8 cellular contexts compared by ENCODE assay signal in genomic region chr3:196569003-196569516, GRCh38. TPM values are rescaled to one million over a fixed set of nuclear protein-coding genes. Genes with fewer than 3 reads are reported as not detected.
DNase-seq lines count a peak whose midpoint lies in the region; ATAC-seq, FAIRE-seq and TF ChIP-seq lines count a peak whose summit lies in the region.

No MANE protein-coding gene starts in this region.

- H3K4me3 ChIP-seq in Panc1 (ENCODE audit: low read depth in 2 of 2, low read length in 2 of 2) (peak overlapping the region; percentile 87 to 89), heart left ventricle (peak overlapping the region; percentile 52 to 98 (median 80)), psoas muscle (peak overlapping the region; percentile 89)

- intact Hi-C loops in Panc1 (cut with micrococcal nuclease; ENCODE audit: unreplicated experiment) (no loop called here), heart left ventricle (cut with DNase I) (loop anchor here in 1 of 10 donors (10.0 kb wide), 1 partner anchor 296 kb away; the partner anchor contains the start of gene SENP5), psoas muscle (cut with DNase I) (loop anchor here in 1 of 2 donors (5.0 kb wide), 1 partner anchor 62 kb away; no protein-coding TSS in a partner anchor)
- intact Hi-C loops in activated naive CD4-positive, alpha-beta T cell treated with anti-CD3 and anti-CD28 coated beads for 36 hours (cut with micrococcal nuclease): loop anchor here (1.0 to 5.0 kb wide), 6 partner anchors 32 to 722 kb away; partner anchors contain the start of genes RNF168 and UBXN7

- CTCF ChIA-PET in Panc1 (lab: Charles Lee): interaction anchor here (0.5 kb wide), 1 partner anchor 546 kb away, joined by 3 read pairs; no protein-coding TSS in a partner anchor
- CTCF ChIA-PET in activated naive CD4-positive, alpha-beta T cell treated with anti-CD3 and anti-CD28 coated beads for 36 hours (lab: Charles Lee): interaction anchor here (0.9 to 2.4 kb wide), 2 partner anchors 40 to 115 kb away, joined by 3 to 10 read pairs; no protein-coding TSS in a partner anchor

- peaks cover 11% of the 10 kb centered on the region for H3K36me3 Mint-ChIP-seq in activated naive CD4-positive, alpha-beta T cell treated with anti-CD3 and anti-CD28 coated beads for 36 hours (ENCODE audit: low read depth)

- in situ Hi-C loops in Panc1 (cut with HindIII; ENCODE audit: low pct_unique_long_range_greater_than_20kb, low sequenced_read_pairs): no loop called here

- peak; percentile 39 for ATAC-seq in GM18517 (IDR thresholded peaks at IDR 0.05; ENCODE audit: unreplicated experiment)
- peak; percentile 44 for ATAC-seq in HG03066 (IDR thresholded peaks at IDR 0.05; ENCODE audit: low read depth, unreplicated experiment)
- peak; percentile 65 for ATAC-seq in Panc1
- ATAC-seq in heart left ventricle: peak in 1 of 4 donors; percentile 1
- ATAC-seq in psoas muscle: peak in 2 of 4 donors; percentile 32 to 51

- no peaks in the 10 kb centered on the region for H3K27me3 Mint-ChIP-seq in activated naive CD4-positive, alpha-beta T cell treated with anti-CD3 and anti-CD28 coated beads for 36 hours (ENCODE audit: low read depth)

- TF ChIP-seq CTCF in Panc1 (IDR thresholded peaks at IDR 0.05): no peak
- TF ChIP-seq CTCF in heart left ventricle (IDR thresholded peaks at IDR 0.05): no peak
- no peak for TF ChIP-seq CTCF in psoas muscle (IDR thresholded peaks at IDR 0.05)

- BruUV-seq in Panc1 (replicated peaks; lab: Mats Ljungman, UMichigan): no TSS peak

- H3K4me1 ChIP-seq in Panc1 (ENCODE audit: control insufficient read depth, insufficient read depth, low read length) (peaks cover 26% of the 10 kb centered on the region), heart left ventricle (peaks cover 0 to 42% (median 22%) of the 10 kb centered on the region in 12 donors), psoas muscle (peaks cover 24% of the 10 kb centered on the region)

- no peak for TF ChIP-seq POLR2A in heart left ventricle (IDR thresholded peaks at IDR 0.05)

- H3K27ac ChIP-seq in Panc1 (ENCODE audit: low read length): peak overlapping the region; percentile 75
- peak overlapping the region in 11 of 12 donors; percentile 68 to 93 (median 83) for H3K27ac ChIP-seq in heart left ventricle
- H3K27ac ChIP-seq in psoas muscle: peak overlapping the region; percentile 92

- POLR2A ChIA-PET in Panc1 (lab: Charles Lee): interaction anchor here (0.6 to 1.3 kb wide), 2 partner anchors 44 to 82 kb away, joined by 3 to 4 read pairs; no protein-coding TSS in a partner anchor

- 0 to 2% (median 1%) methylated on average over 14 to 44 of the region's 44 CpGs for WGBS in heart left ventricle, 4 donors
- WGBS in psoas muscle, 3 donors: 0 to 1% (median 0%) methylated on average over 23 to 44 of the region's 44 CpGs

- DNase-seq in 8988T (peak; percentile 60), Panc1 (ENCODE audit: low read depth, low spot score) (no peak), heart left ventricle (peak; percentile 13 to 69 (median 35)), psoas muscle (peak in 1 of 2 donors; percentile 71), RCC 7860 (ENCODE audit: low spot score) (no peak)
- DNase-seq in activated naive CD4-positive, alpha-beta T cell treated with anti-CD3 and anti-CD28 coated beads for 36 hours: peak; percentile 56

- no peak for FAIRE-seq in RCC 7860 (lab: Jason Lieb, UNC)

- peaks cover 5% of the 10 kb centered on the region; the same call in 1 of the 2 replicates for H3K36me3 ChIP-seq in Panc1 (ENCODE audit: control insufficient read depth, insufficient read depth, low read length)
- peaks cover 0 to 23% (median 5%) of the 10 kb centered on the region in 9 donors for H3K36me3 ChIP-seq in heart left ventricle
- H3K36me3 ChIP-seq in psoas muscle (ENCODE audit: insufficient read depth in 1 of 2, low read depth in 1 of 2): peaks cover 0 to 16% of the 10 kb centered on the region in 2 donors

- H3K4me1 Mint-ChIP-seq in activated naive CD4-positive, alpha-beta T cell treated with anti-CD3 and anti-CD28 coated beads for 36 hours (ENCODE audit: low read depth): peaks cover 39% of the 10 kb centered on the region

- H3K9me3 ChIP-seq in Panc1 (ENCODE audit: control insufficient read depth, insufficient read depth, low read depth, low read length) (no peaks in the 10 kb centered on the region), heart left ventricle (no peaks in the 10 kb centered on the region), psoas muscle (no peaks in the 10 kb centered on the region)

- peak overlapping the region; percentile 92 for H3K4me3 Mint-ChIP-seq in activated naive CD4-positive, alpha-beta T cell treated with anti-CD3 and anti-CD28 coated beads for 36 hours

- H3K27me3 ChIP-seq in Panc1 (ENCODE audit: control insufficient read depth, insufficient read depth, low read length): no peaks in the 10 kb centered on the region
- H3K27me3 ChIP-seq in heart left ventricle: no peaks in the 10 kb centered on the region
- no peaks in the 10 kb centered on the region for H3K27me3 ChIP-seq in psoas muscle (ENCODE audit: insufficient read depth in 3 of 3, low read length in 2 of 3)

- H3K9me3 Mint-ChIP-seq in activated naive CD4-positive, alpha-beta T cell treated with anti-CD3 and anti-CD28 coated beads for 36 hours: no peaks in the 10 kb centered on the region

- H3K27ac Mint-ChIP-seq in activated naive CD4-positive, alpha-beta T cell treated with anti-CD3 and anti-CD28 coated beads for 36 hours: peak overlapping the region; percentile 69

RNA-seq across cellular contexts. Expression of gene FBXO45, which starts 0.6 kb away (rescaled TPM):
- total RNA-seq in Panc1 (2021; ENCODE audit: unreplicated experiment): 21.6 TPM
- polyA plus RNA-seq in Panc1 (2012; ENCODE audit: insufficient read length): 8.2 TPM
- total RNA-seq in activated naive CD4-positive, alpha-beta T cell treated with anti-CD3 and anti-CD28 coated beads for 36 hours: 10 to 100 TPM; 11.8 to 12.8 TPM
- 1 to 10 TPM; 5.3 to 7.9 (median 6.6) TPM for total RNA-seq in heart left ventricle
- 10 to 100 TPM in 1 of 2 donors, 1 to 10 TPM in 1; 2.1 to 10.8 TPM for polyA plus RNA-seq in heart left ventricle
- 10 to 100 TPM; 11.0 to 21.1 (median 14.6) TPM for total RNA-seq in psoas muscle
- polyA plus RNA-seq in psoas muscle: 10 to 100 TPM in 2 of 3 donors, 1 to 10 TPM in 1; 9.2 to 37.0 (median 20.4) TPM

RNA-seq across cellular contexts. Expression of gene WDR53, which starts 0.7 kb away (rescaled TPM):
- 18.6 TPM for total RNA-seq in Panc1 (2021; ENCODE audit: unreplicated experiment)
- 15.6 TPM for polyA plus RNA-seq in Panc1 (2012; ENCODE audit: insufficient read length)
- total RNA-seq in activated naive CD4-positive, alpha-beta T cell treated with anti-CD3 and anti-CD28 coated beads for 36 hours: 10 to 100 TPM; 14.3 to 15.8 TPM
- 10 to 100 TPM in 2 of 9 donors, 1 to 10 TPM in 7; 4.2 to 15.5 (median 8.4) TPM for total RNA-seq in heart left ventricle
- 1 to 10 TPM; 7.3 to 9.7 TPM for polyA plus RNA-seq in heart left ventricle
- 10 to 100 TPM in 2 of 4 donors, 1 to 10 TPM in 2; 4.4 to 15.9 (median 10.4) TPM for total RNA-seq in psoas muscle
- polyA plus RNA-seq in psoas muscle: 10 to 100 TPM in 2 of 3 donors, 1 to 10 TPM in 1; 8.5 to 18.9 (median 10.5) TPM

RNA-seq across cellular contexts. Expression of gene SMCO1, which starts 53.9 kb away (rescaled TPM):
- total RNA-seq in Panc1 (2021; ENCODE audit: unreplicated experiment) (not detected), heart left ventricle (100 to 1,000 TPM in 2 of 9 donors, 10 to 100 TPM in 7; 14.5 to 130 (median 50.0) TPM), psoas muscle (10 to 100 TPM in 2 of 4 donors, 1 to 10 TPM in 2; 1.2 to 16.9 (median 8.8) TPM)
- not detected for polyA plus RNA-seq in Panc1 (2012; ENCODE audit: insufficient read length)
- not detected for total RNA-seq in activated naive CD4-positive, alpha-beta T cell treated with anti-CD3 and anti-CD28 coated beads for 36 hours
- polyA plus RNA-seq in heart left ventricle (100 to 1,000 TPM in 1 of 2 donors, 1 to 10 TPM in 1; 2.6 to 105 TPM), psoas muscle (10 to 100 TPM in 1 of 3 donors, 1 to 10 TPM in 2; 4.1 to 11.4 (median 5.2) TPM)

Comparison
In these comparisons a context has a peak if more than half of its experiments do, and no peak if none do; other contexts are left out.
1. DNase-seq: peak in 8988T (single experiment), activated naive CD4-positive, alpha-beta T cell treated with anti-CD3 and anti-CD28 coated beads for 36 hours (single experiment) and heart left ventricle (5 of 5); none in Panc1 (single experiment) and RCC 7860 (single experiment).
2. Peak in every context shown above with its lines, with median percentiles within 50 percentile points of each other: H3K27ac ChIP-seq and H3K4me3 ChIP-seq.